ENCODE assay signal across 9 cellular contexts in the genomic region with DNA sequence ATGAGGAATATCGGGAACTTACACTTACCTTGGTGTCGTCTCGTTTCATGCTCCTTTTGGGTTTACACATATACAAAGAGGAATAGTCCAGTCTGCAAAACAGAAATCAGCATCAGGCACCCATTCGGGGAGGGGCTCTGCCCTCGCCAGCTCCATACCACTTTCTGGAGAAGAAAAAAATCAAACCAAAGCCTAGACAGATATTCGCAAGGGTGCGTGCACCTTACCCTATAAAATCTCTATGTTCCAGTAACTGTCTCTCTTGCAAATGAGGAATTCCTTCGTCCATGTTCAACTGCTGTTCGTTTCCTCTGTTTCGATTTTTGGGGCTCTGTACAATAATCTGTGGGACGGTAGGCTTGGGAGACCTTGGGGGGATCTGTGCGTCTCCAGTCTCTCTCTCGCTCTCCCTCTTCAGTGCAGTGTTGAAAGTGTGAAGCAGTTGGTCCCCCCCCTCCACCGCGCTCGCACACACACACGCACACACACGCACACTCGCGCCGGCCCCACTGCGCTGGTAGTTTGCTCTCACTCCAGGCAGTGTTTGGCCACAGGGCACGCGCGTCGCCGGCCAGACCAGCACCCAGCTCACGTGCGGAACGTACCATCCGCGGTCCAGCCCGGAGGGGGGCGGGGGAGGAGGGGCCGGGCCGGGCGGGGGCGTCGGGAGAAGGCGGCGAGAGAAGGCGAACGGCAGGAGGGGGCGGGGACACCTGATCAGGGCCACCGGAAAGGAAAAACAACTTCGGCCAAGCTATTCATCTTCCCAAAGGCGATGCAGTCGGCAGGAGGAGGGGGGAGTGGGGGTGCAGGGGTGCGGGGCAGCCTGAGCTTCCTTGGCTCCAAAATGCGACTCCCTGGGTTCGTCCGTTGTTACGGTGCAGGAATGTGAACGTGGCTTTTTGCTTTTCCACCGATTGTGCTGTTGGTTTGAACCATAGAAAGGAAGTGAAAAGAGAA. TPM values are rescaled to one million over a fixed set of nuclear protein-coding genes. Genes with fewer than 3 reads are reported as not detected.
A peak's percentile ranks its signal among the peaks of the same experiment; 100 is the strongest.
DNase-seq lines count a peak whose midpoint lies in the region; ATAC-seq and TF ChIP-seq lines count a peak whose summit lies in the region.
"Had no signal": no experiment of that assay in that cellular context is flagged by ENCODE, and none has a peak within 500 bp of the region (broad histone marks: within the 10 kb centered on the region; RNA-seq: fewer than 3 reads in every experiment).

BHLHE41 (minus strand) TSS at position 547 of the 960 bp plus-strand sequence; CDS start at position 289, 258 bp downstream.

- TF ChIP-seq POLR2A in suprapubic skin (IDR thresholded peaks at IDR 0.05) (no peak), erythroblast (IDR thresholded peaks at IDR 0.05; ENCODE audit: low read length) (no peak)

- H3K4me3 ChIP-seq in HAP-1 (peak within 1 kb of the TSS; percentile 42), endodermal cell (ENCODE audit: low read length) (peak within 1 kb of the TSS; percentile 89), suprapubic skin (peak within 1 kb of the TSS; percentile 75)

- POLR2A ChIA-PET in T-cell (lab: Charles Lee), result interaction anchor here (0.7 kb wide), 2 partner anchors 604 to 842 kb away, joined by 6 read pairs; no protein-coding TSS in a partner anchor

- 2 to 7% methylated on average over 8 to 51 of the region's 55 CpGs for WGBS in endodermal cell (ENCODE audit: insufficient coverage in 1 of 2, insufficient read length in 1 of 2), 2 experiments
- under 1% methylated on average over 52 of the region's 55 CpGs for WGBS in suprapubic skin

- H3K4me1 ChIP-seq in HAP-1, result peaks cover 9% of the 10 kb centered on the region
- peaks cover 7% of the 10 kb centered on the region for H3K4me1 ChIP-seq in endodermal cell (ENCODE audit: control insufficient read depth, insufficient read depth, low read length)
- peaks cover 58% of the 10 kb centered on the region for H3K4me1 ChIP-seq in suprapubic skin

- no peaks in the 10 kb centered on the region for H3K36me3 ChIP-seq in HAP-1 (replicated peaks)
- H3K36me3 ChIP-seq in endodermal cell (ENCODE audit: control insufficient read depth, insufficient read depth, low read length), result no peaks in the 10 kb centered on the region
- H3K36me3 ChIP-seq in suprapubic skin, result no peaks in the 10 kb centered on the region

- peak within 1 kb of the TSS; percentile 8 for H3K9ac ChIP-seq in endodermal cell (ENCODE audit: extremely low read depth, low read length, poor library complexity, severe bottlenecking)

- in situ Hi-C loops in HAP-1 (cut with MboI; ENCODE audit: low sequenced_read_pairs), result loop anchor here (25.0 kb wide), 1 partner anchor 513 kb away; no protein-coding TSS in a partner anchor

- peak; percentile 14 to 79 for DNase-seq in HAP-1 (ENCODE audit: low spot score in 2 of 2)
- peak in 4 of 34 experiments; percentile 7 to 25 (median 14) for DNase-seq in T-cell
- peak; percentile 93 for DNase-seq in endodermal cell
- peak; percentile 93 for DNase-seq in medulla oblongata (ENCODE audit: extremely low spot score)
- DNase-seq in suprapubic skin (ENCODE audit: low spot score in 2 of 2), result peak; percentile 82 to 88
- no peak for DNase-seq in erythroblast (lab: John Stamatoyannopoulos, UW)
- no peak for DNase-seq in NCI-H1436 (lab: John Stamatoyannopoulos, UW)

- H3K9me3 ChIP-seq in HAP-1 (no peaks in the 10 kb centered on the region), endodermal cell (ENCODE audit: control insufficient read depth, low read length) (no peaks in the 10 kb centered on the region), suprapubic skin (no peaks in the 10 kb centered on the region)

- no peak for ATAC-seq in T-cell (replicated peaks in 1 of 4)

- H3K4me3 Mint-ChIP-seq in T-cell (peak within 1 kb of the TSS; percentile 73 to 82 (median 77)), endodermal cell (peak within 1 kb of the TSS; percentile 62)

- H3K9me3 Mint-ChIP-seq in T-cell (no peaks in the 10 kb centered on the region), endodermal cell (no peaks in the 10 kb centered on the region)

- CTCF ChIA-PET in T-cell (lab: Charles Lee), result interaction anchor here (0.6 to 1.1 kb wide), 2 partner anchors 9 to 752 kb away, joined by 3 to 5 read pairs; no protein-coding TSS in a partner anchor

- TF ChIP-seq CTCF in C4-2B (conservative IDR thresholded peaks at IDR 0.05), result no peak
- TF ChIP-seq CTCF in endodermal cell (conservative IDR thresholded peaks at IDR 0.05), result no peak
- TF ChIP-seq CTCF in suprapubic skin (IDR thresholded peaks at IDR 0.05), result no peak

- H3K27me3 ChIP-seq in HAP-1 (ENCODE audit: low read depth), result peaks cover 49% of the 10 kb centered on the region
- peaks cover 97% of the 10 kb centered on the region for H3K27me3 ChIP-seq in endodermal cell (ENCODE audit: control insufficient read depth, insufficient read depth, low read length, poor library complexity, severe bottlenecking)
- H3K27me3 ChIP-seq in suprapubic skin, result no peaks in the 10 kb centered on the region

- H3K27ac ChIP-seq in C4-2B (peak within 1 kb of the TSS; percentile 70), endodermal cell (ENCODE audit: low read depth, low read length) (no peak within 1 kb of the TSS), suprapubic skin (peak within 1 kb of the TSS; percentile 87)

- no peak for TF ChIP-seq EP300 in suprapubic skin (IDR thresholded peaks at IDR 0.05)

- H3K27ac Mint-ChIP-seq in T-cell (peak within 1 kb of the TSS in 1 of 2 donors; percentile 61), endodermal cell (peak within 1 kb of the TSS; percentile 76)

- H3K4me1 Mint-ChIP-seq in T-cell (peaks cover 25 to 49% (median 40%) of the 10 kb centered on the region in 3 donors), endodermal cell (peaks cover 36% of the 10 kb centered on the region)

- no peaks in the 10 kb centered on the region for H3K36me3 Mint-ChIP-seq in T-cell
- no peaks in the 10 kb centered on the region for H3K36me3 Mint-ChIP-seq in endodermal cell (ENCODE audit: low read depth)

- H3K27me3 Mint-ChIP-seq in T-cell, result peaks cover 59 to 77% of the 10 kb centered on the region in 2 donors
- H3K27me3 Mint-ChIP-seq in endodermal cell (ENCODE audit: insufficient read depth), result peaks cover 92% of the 10 kb centered on the region

RNA-seq across cellular contexts. Expression of gene BHLHE41, which starts in this region (rescaled TPM):
- total RNA-seq in T-cell (1 to 10 TPM in 2 of 5 donors, under 1 TPM in 1, not detected in 2; 0.46 to 1.7 (median 1.3) TPM), endodermal cell (1 to 10 TPM in 1 of 2 donors, under 1 TPM in 1; 0.11 to 3.5 TPM), suprapubic skin (1 to 10 TPM; 2.5 to 7.2 (median 5.6) TPM)
- 0.07 TPM for polyA plus RNA-seq in endodermal cell (2013, experiment 1 of 2)
- 0.12 TPM for polyA plus RNA-seq in endodermal cell (2013, experiment 2 of 2)
- total RNA-seq: T-helper 1 cell treated with Interleukin-12 subunit alpha and Interleukin-12 subunit beta and Interleukin-4 antibody, amounts not matched to agents 30 ng/mL and 1 ng/mL, for 36 hours had no signal

Comparison
In these comparisons a context has a peak if more than half of its experiments do, and no peak if none do; other contexts are left out.
1. DNase-seq: peak in HAP-1 (2 of 2), endodermal cell (single experiment), medulla oblongata (single experiment) and suprapubic skin (2 of 2); none in erythroblast (0 of 2) and NCI-H1436 (single experiment).
2. Peak in every context shown above with its lines, with median percentiles within 50 percentile points of each other: H3K4me3 ChIP-seq.